Comparison of ENCODE assay signal across 1 cellular context in the genomic region with DNA sequence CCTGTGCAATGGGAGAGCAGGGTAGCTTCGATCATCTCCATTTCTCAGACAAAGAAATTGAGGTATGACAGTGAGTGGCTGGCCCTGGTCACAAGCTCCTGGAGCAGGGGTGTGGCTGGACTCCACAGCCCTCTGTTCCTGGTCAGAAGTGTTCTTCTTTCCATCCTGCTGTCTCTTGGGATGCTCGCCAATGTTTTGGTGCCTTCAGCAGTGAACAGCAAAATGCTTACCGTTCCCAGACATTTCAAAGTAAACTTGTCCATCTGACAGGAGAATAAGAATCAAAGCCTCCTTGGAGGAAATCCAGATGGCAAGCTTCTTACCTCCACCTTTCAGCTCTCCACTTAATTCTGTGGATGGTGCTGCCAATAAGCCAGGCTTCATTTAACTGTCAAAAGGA.
TF ChIP-seq lines count a peak whose summit lies in the region.

No MANE protein-coding gene starts in this region.

TF ChIP-seq in GM23338, 12 proteins besides CTCF, POLR2A, EP300 and RAD21 (continued from another document):
- TF ChIP-seq ZNF462 (CRISPR knock-in tag; IDR thresholded peaks at IDR 0.05) (no peak), ZNF331 (CRISPR knock-in tag; IDR thresholded peaks at IDR 0.05; ENCODE audit: low read depth) (no peak), CREB1 (CRISPR knock-in tag; IDR thresholded peaks at IDR 0.05; ENCODE audit: low read depth) (no peak)
